In genomic region chr21:32403201-32403701, GRCh38 we compare ENCODE assay signal across 8 cellular contexts. TPM values are rescaled to one million over a fixed set of nuclear protein-coding genes. Genes with fewer than 3 reads are reported as not detected.
DNase-seq lines count a peak whose midpoint lies in the region; ATAC-seq and TF ChIP-seq lines count a peak whose summit lies in the region.

No MANE protein-coding gene starts in this region.

- in situ Hi-C loops in G401 (cut with HindIII; ENCODE audit: low sequenced_read_pairs), result no loop called here
- in situ Hi-C loops in astrocyte of the spinal cord (cut with HindIII; ENCODE audit: low sequenced_read_pairs), result no loop called here

- peak overlapping the region; percentile 45 for H3K27ac Mint-ChIP-seq in T-helper 17 cell

- peak; percentile 84 for ATAC-seq in T-helper 17 cell
- ATAC-seq in HG03139 (IDR thresholded peaks at IDR 0.05; ENCODE audit: unreplicated experiment), result no peak

- H3K4me3 Mint-ChIP-seq in T-helper 17 cell, result no peak overlapping the region

- no peak overlapping the region for H3K4me3 ChIP-seq in astrocyte of the spinal cord (ENCODE audit: low read depth, low read length)

- H3K4me1 Mint-ChIP-seq in T-helper 17 cell, result peaks cover 12% of the 10 kb centered on the region

- TF ChIP-seq CTCF in astrocyte of the spinal cord (IDR thresholded peaks at IDR 0.05; ENCODE audit: low read depth, low read length), result peak; percentile 64

- no peaks in the 10 kb centered on the region for H3K36me3 Mint-ChIP-seq in T-helper 17 cell (ENCODE audit: low read depth)

- H3K9me3 ChIP-seq in T-helper 17 cell (ENCODE audit: control insufficient read depth, low read length, poor library complexity, severe bottlenecking), result no peaks in the 10 kb centered on the region

- DNase-seq in G401 (ENCODE audit: low spot score) (peak; percentile 64), NCI-H1092 treated with DMSO at 0.1 percent for 48 hours (lab: John Stamatoyannopoulos, UW) (peak; percentile 50), T-helper 17 cell (peak; percentile 21 to 53 (median 24)), astrocyte of the spinal cord (ENCODE audit: low read depth, low spot score) (peak; percentile 69), hypothalamus (lab: John Stamatoyannopoulos, UW) (peak in 31 of 51 donors; percentile 6 to 84 (median 40)), NCI-H187 treated with DMSO at 0.1 percent for 48 hours (lab: John Stamatoyannopoulos, UW) (no peak)
- peak; percentile 26 for DNase-seq in stimulated activated CD4-positive, alpha-beta T cell treated with anti-CD3 and anti-CD28 coated beads, Interleukin-12 subunit alpha, Interleukin-12 subunit beta, amount 100 ng/mL, for 4 hours

- H3K27me3 Mint-ChIP-seq in T-helper 17 cell, result peaks cover 7% of the 10 kb centered on the region

RNA-seq across cellular contexts. Expression of gene EVA1C, which starts 9.3 kb away (rescaled TPM):
- 2.3 TPM in 1 of 2 replicates, not detected in the other for total RNA-seq in G401 (2014; rRNA removed; shearing (Covaris generic))
- total RNA-seq in T-helper 17 cell, result 10 to 100 TPM; 17.9 to 21.9 TPM

RNA-seq across cellular contexts. Expression of gene URB1, which starts 10.4 kb away (rescaled TPM):
- 12.6 and 20.9 TPM in 2 replicates for total RNA-seq in G401 (2014; rRNA removed; shearing (Covaris generic))
- 10 to 100 TPM; 11.2 to 11.8 TPM for total RNA-seq in T-helper 17 cell
